1 cellular context compared by ENCODE assay signal in the genomic region with DNA sequence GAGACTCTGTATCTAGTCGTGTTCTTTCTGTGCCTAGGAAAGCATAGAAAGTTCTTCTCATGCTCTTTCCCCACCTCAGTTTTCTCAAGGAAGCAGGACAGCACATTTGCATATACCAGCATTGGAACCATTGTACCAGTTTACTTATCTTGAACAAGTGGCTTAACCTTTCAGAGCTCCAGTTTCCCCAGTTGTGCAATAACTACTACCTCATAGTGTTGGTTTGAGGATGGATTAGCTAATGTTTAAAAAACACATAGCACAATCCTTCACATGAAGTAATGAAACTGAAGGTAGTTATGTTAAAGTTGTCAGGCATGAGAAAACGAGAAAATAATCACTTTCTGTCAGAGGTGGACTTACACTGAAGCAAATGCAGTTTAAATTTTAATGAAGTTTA.
TF ChIP-seq lines count a peak whose summit lies in the region.

No MANE protein-coding gene starts in this region.

TF ChIP-seq in GM23338, 12 proteins besides CTCF, POLR2A, EP300 and RAD21:
- TF ChIP-seq CREB1 (CRISPR knock-in tag; IDR thresholded peaks at IDR 0.05; ENCODE audit: low read depth) (no peak), REST (IDR thresholded peaks at IDR 0.05; ENCODE audit: unreplicated experiment) (no peak), POLR2AphosphoS5 (IDR thresholded peaks at IDR 0.05; ENCODE audit: low read depth) (no peak), NANOG (IDR thresholded peaks at IDR 0.05; ENCODE audit: borderline replicate concordance) (no peak), EZH2phosphoT487 (IDR thresholded peaks at IDR 0.05; ENCODE audit: unreplicated experiment) (no peak), ZNF114 (CRISPR knock-in tag; IDR thresholded peaks at IDR 0.05) (no peak), ZNF462 (CRISPR knock-in tag; IDR thresholded peaks at IDR 0.05) (no peak), STAT1 (IDR thresholded peaks at IDR 0.05; ENCODE audit: unreplicated experiment) (no peak)
- TF ChIP-seq, protein P1, sequence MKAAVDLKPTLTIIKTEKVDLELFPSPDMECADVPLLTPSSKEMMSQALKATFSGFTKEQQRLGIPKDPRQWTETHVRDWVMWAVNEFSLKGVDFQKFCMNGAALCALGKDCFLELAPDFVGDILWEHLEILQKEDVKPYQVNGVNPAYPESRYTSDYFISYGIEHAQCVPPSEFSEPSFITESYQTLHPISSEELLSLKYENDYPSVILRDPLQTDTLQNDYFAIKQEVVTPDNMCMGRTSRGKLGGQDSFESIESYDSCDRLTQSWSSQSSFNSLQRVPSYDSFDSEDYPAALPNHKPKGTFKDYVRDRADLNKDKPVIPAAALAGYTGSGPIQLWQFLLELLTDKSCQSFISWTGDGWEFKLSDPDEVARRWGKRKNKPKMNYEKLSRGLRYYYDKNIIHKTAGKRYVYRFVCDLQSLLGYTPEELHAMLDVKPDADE (IDR thresholded peaks at IDR 0.05), result no peak
